Comparison of ENCODE assay signal across 9 cellular contexts in the genomic region with DNA sequence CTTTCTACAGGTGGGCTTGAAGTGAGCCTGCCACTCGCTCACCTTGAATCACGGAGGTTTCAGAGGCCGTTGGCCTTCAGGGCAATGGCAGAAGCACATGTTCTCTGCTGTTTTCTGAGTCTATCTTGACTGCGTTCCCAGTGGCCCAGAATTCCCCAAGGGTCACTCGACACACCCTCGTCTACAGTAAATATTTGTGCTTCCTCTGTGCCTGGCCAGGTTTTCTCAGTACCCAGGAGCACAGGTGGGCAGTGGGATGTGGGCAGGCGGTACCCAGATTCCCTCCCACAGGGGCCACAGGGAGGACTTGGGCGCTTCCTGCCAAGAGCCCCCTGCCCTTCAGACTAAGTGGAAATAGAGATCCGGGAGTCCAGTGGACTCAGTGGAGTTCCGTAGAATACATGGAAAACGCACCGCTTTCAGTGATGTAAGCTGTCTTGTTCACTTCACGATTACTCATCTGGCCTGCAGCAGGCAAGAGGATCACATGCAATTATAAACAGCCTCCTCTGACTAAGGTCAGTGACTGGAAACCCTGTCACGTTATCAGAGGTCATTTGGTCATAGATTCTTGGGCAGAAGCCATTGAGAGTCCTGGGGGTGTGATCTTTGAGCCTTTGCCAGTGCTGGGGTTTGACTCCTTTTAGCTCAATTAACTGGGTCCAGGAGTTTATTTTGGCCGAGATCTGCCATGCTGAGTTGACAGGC.
DNase-seq lines count a peak whose midpoint lies in the region; ATAC-seq, FAIRE-seq and TF ChIP-seq lines count a peak whose summit lies in the region.
"Had no signal": no experiment of that assay in that cellular context is flagged by ENCODE, and none has a peak within 500 bp of the region (broad histone marks: within the 10 kb centered on the region; RNA-seq: fewer than 3 reads in every experiment).

No MANE protein-coding gene starts in this region.

- in situ Hi-C loops in HepG2 (cut with HindIII; ENCODE audit: extremely low pct_ligation_motif_present, low pct_unique_long_range_greater_than_20kb) = no loop called here

- H3K9ac ChIP-seq in HepG2 (ENCODE audit: insufficient read depth, low read depth, low read length) = peak overlapping the region; percentile 76

- H3K4me3 ChIP-seq in AG04449 (ENCODE audit: low read depth, low read length) = peak overlapping the region; percentile 36
- peak overlapping the region; percentile 56 to 96 (median 75) for H3K4me3 ChIP-seq in HepG2 (replicated peaks in 1 of 3; ENCODE audit: insufficient read depth in 1 of 3, low read depth in 2 of 3, low read length in 3 of 3)

- H4K20me1 ChIP-seq in HepG2 (ENCODE audit: insufficient read depth, low read length) = peaks cover 46% of the 10 kb centered on the region

- H3K79me2 ChIP-seq in HepG2 (ENCODE audit: insufficient read depth, low read length) = peaks cover 75% of the 10 kb centered on the region

- no peak overlapping the region for H2AFZ ChIP-seq in HepG2 (ENCODE audit: low read length)

- FAIRE-seq in HepG2 (lab: Jason Lieb, UNC) (peak; percentile 56), urothelium cell line (lab: Jason Lieb, UNC) (no peak)

- TF ChIP-seq CTCF in AG04449 (IDR thresholded peaks at IDR 0.05; ENCODE audit: insufficient read depth, low read length, missing control alignments) = no peak
- TF ChIP-seq CTCF in brain (conservative IDR thresholded peaks at IDR 0.05) = no peak
- no peak for TF ChIP-seq CTCF in HepG2 (CRISPR knock-in tag; IDR thresholded peaks at IDR 0.05)
- TF ChIP-seq CTCF in CD14-positive monocyte (IDR thresholded peaks at IDR 0.05) = no peak

- peak overlapping the region; percentile 67 for H3K27ac ChIP-seq in HepG2 (ENCODE audit: extremely low read length, insufficient read depth, low read length)

- peak overlapping the region in 1 of 5 experiments; percentile 3 for H3K4me3 Mint-ChIP-seq in brain
- H3K4me3 Mint-ChIP-seq in CD14-positive monocyte = peak overlapping the region in 1 of 2 donors; percentile 42
- H3K4me3 Mint-ChIP-seq: activated naive CD8-positive, alpha-beta T cell treated with anti-CD3 and anti-CD28 coated beads, Interleukin-2, amount 10 ng/mL, durations not matched to agents 7 days and 5 days had no signal

- ATAC-seq in HepG2 (peak; percentile 81), GM18870 (IDR thresholded peaks at IDR 0.05; ENCODE audit: unreplicated experiment) (no peak)

- H3K9me3 ChIP-seq in HepG2 (ENCODE audit: low read length) = no peaks in the 10 kb centered on the region

- H3K27me3 ChIP-seq in HepG2 (ENCODE audit: control insufficient read depth in 1 of 2, insufficient read depth in 2 of 2, low read length in 2 of 2) = no peaks in the 10 kb centered on the region

- TF ChIP-seq EP300 in Ishikawa (IDR thresholded peaks at IDR 0.05; ENCODE audit: borderline replicate concordance) (0 out of 2 replicates have a peak, but pooled peaks have one; percentile 16), HepG2 (IDR thresholded peaks at IDR 0.05; ENCODE audit: low read depth in 2 of 2, low read length in 2 of 2) (no peak), HepG2 (CRISPR knock-in tag; IDR thresholded peaks at IDR 0.05; ENCODE audit: borderline replicate concordance) (no peak; the same call in 1 of the 2 replicates)

- H3K4me1 Mint-ChIP-seq in brain (peaks cover 87% of the 10 kb centered on the region), CD14-positive monocyte (peaks cover 45% of the 10 kb centered on the region)
- H3K4me1 Mint-ChIP-seq: activated naive CD8-positive, alpha-beta T cell treated with anti-CD3 and anti-CD28 coated beads, Interleukin-2, amount 10 ng/mL, durations not matched to agents 7 days and 5 days had no signal

- TSS peak; percentile 90 for BruUV-seq in HepG2 (replicated peaks; lab: Mats Ljungman, UMichigan)

- H3K27ac Mint-ChIP-seq in brain = peak overlapping the region in 4 of 5 experiments; percentile 29 to 71 (median 50)
- peak overlapping the region in 1 of 7 donors; percentile 21 for H3K27ac Mint-ChIP-seq in CD14-positive monocyte
- H3K27ac Mint-ChIP-seq: activated naive CD8-positive, alpha-beta T cell treated with anti-CD3 and anti-CD28 coated beads, Interleukin-2, amount 10 ng/mL, durations not matched to agents 7 days and 5 days had no signal

- H3K36me3 ChIP-seq in HepG2 (replicated peaks in 1 of 2; ENCODE audit: control insufficient read depth in 1 of 2, insufficient read depth in 2 of 2, low read length in 2 of 2) = peaks cover 2 to 13% of the 10 kb centered on the region in 2 experiments

- H3K27me3 Mint-ChIP-seq in brain (no peaks in the 10 kb centered on the region), CD14-positive monocyte (ENCODE audit: low read depth in 3 of 3) (peaks cover 40 to 53% (median 51%) of the 10 kb centered on the region in 3 donors)
- H3K27me3 Mint-ChIP-seq: activated naive CD8-positive, alpha-beta T cell treated with anti-CD3 and anti-CD28 coated beads, Interleukin-2, amount 10 ng/mL, durations not matched to agents 7 days and 5 days had no signal

- no peak for TF ChIP-seq RAD21 in Ishikawa (IDR thresholded peaks at IDR 0.05; ENCODE audit: low read depth)
- no peak for TF ChIP-seq RAD21 in HepG2 (CRISPR knock-in tag; IDR thresholded peaks at IDR 0.05)

- intact Hi-C loops in HepG2 (cut with micrococcal nuclease; ENCODE audit: unreplicated experiment) (loop anchor here (2.0 kb wide), 1 partner anchor 91 kb away; no protein-coding TSS in a partner anchor), CD14-positive monocyte (cut with micrococcal nuclease) (loop anchor here (10.0 kb wide), 2 partner anchors 81 to 91 kb away; no protein-coding TSS in a partner anchor)

- H3K36me3 Mint-ChIP-seq in brain (no peaks in the 10 kb centered on the region), CD14-positive monocyte (no peaks in the 10 kb centered on the region)
- H3K36me3 Mint-ChIP-seq: activated naive CD8-positive, alpha-beta T cell treated with anti-CD3 and anti-CD28 coated beads, Interleukin-2, amount 10 ng/mL, durations not matched to agents 7 days and 5 days had no signal

- TF ChIP-seq POLR2A in HepG2 (IDR thresholded peaks at IDR 0.05; ENCODE audit: insufficient read depth in 1 of 2, low read depth in 2 of 2, low read length in 2 of 2) = peak in 1 of 2 experiments; percentile 27; a peak in 1 of 4 replicates

- POLR2A ChIA-PET in AG04449 (lab: Yijun Ruan, JAX) (no interaction called here), HepG2 (lab: Yijun Ruan, JAX) (interaction anchor here (1.0 to 2.0 kb wide), 3 partner anchors 11 to 63 kb away, joined by 3 to 10 read pairs (median 4); no protein-coding TSS in a partner anchor)

- H3K4me1 ChIP-seq in HepG2 (ENCODE audit: insufficient read depth, low read length) = peaks cover 59% of the 10 kb centered on the region

- peak overlapping the region; percentile 77 for H3K4me2 ChIP-seq in HepG2 (ENCODE audit: low read depth, low read length)

- WGBS in HepG2 (ENCODE audit: low lambda C conversion rate) = no CpG with 5 or more reads among the region's 15 CpGs

- peaks cover 0 to 2% (median 0%) of the 10 kb centered on the region in 5 experiments for H3K9me3 Mint-ChIP-seq in brain
- peaks cover 0 to 4% (median 2%) of the 10 kb centered on the region in 7 donors for H3K9me3 Mint-ChIP-seq in CD14-positive monocyte
- H3K9me3 Mint-ChIP-seq: activated naive CD8-positive, alpha-beta T cell treated with anti-CD3 and anti-CD28 coated beads, Interleukin-2, amount 10 ng/mL, durations not matched to agents 7 days and 5 days had no signal

- DNase-seq in AG04449 (ENCODE audit: low read depth, low spot score) (no peak), HepG2 (ENCODE audit: low spot score) (peak; percentile 81), urothelium cell line (ENCODE audit: low spot score) (peak; percentile 42), CD14-positive monocyte (ENCODE audit: low spot score) (no peak), Kasumi-1 (lab: John Stamatoyannopoulos, UW) (no peak)
- DNase-seq: activated naive CD8-positive, alpha-beta T cell treated with anti-CD3 and anti-CD28 coated beads, Interleukin-2, amount 10 ng/mL, durations not matched to agents 7 days and 5 days had no signal

- CTCF ChIA-PET in AG04449 (lab: Yijun Ruan, JAX) (interaction anchor here (1.4 to 1.8 kb wide), 2 partner anchors 17 to 43 kb away, joined by 3 to 6 read pairs; no protein-coding TSS in a partner anchor), HepG2 (lab: Yijun Ruan, JAX; ENCODE audit: low intra/inter-chr PET ratio, low total read pairs) (no interaction called here)

TF ChIP-seq in Ishikawa, 13 proteins besides CTCF, POLR2A, EP300 and RAD21 (continues in another document):
- no peak for TF ChIP-seq TAF1 (IDR thresholded peaks at IDR 0.05; ENCODE audit: low read depth)
- TF ChIP-seq FOXM1 (IDR thresholded peaks at IDR 0.05; ENCODE audit: borderline replicate concordance, low read depth) = no peak

TF ChIP-seq in HepG2, 621 proteins besides CTCF, POLR2A, EP300 and RAD21 (continues in another document):
- TF ChIP-seq, protein P1, sequence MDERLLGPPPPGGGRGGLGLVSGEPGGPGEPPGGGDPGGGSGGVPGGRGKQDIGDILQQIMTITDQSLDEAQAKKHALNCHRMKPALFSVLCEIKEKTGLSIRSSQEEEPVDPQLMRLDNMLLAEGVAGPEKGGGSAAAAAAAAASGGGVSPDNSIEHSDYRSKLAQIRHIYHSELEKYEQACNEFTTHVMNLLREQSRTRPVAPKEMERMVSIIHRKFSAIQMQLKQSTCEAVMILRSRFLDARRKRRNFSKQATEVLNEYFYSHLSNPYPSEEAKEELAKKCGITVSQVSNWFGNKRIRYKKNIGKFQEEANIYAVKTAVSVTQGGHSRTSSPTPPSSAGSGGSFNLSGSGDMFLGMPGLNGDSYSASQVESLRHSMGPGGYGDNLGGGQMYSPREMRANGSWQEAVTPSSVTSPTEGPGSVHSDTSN (CRISPR knock-in tag; IDR thresholded peaks at IDR 0.05) = no peak
- TF ChIP-seq PHF21A (CRISPR knock-in tag; IDR thresholded peaks at IDR 0.05) = peak; percentile 59
- TF ChIP-seq ZNF841 (CRISPR knock-in tag; IDR thresholded peaks at IDR 0.05; ENCODE audit: borderline replicate concordance) = 0 out of 2 replicates have a peak, but pooled peaks have one; percentile 52
- peak; percentile 52; the same call in 1 of the 2 replicates for TF ChIP-seq ZBTB20 (CRISPR knock-in tag; IDR thresholded peaks at IDR 0.05; ENCODE audit: borderline replicate concordance, low read depth)
- TF ChIP-seq ERF (CRISPR knock-in tag; IDR thresholded peaks at IDR 0.05) = 0 out of 2 replicates have a peak, but pooled peaks have one; percentile 20
- TF ChIP-seq ARHGAP35 (CRISPR knock-in tag; IDR thresholded peaks at IDR 0.05; ENCODE audit: borderline replicate concordance) = no peak
- TF ChIP-seq CREB1 (IDR thresholded peaks at IDR 0.05) = no peak
- TF ChIP-seq CREB1 (CRISPR knock-in tag; IDR thresholded peaks at IDR 0.05) = 0 out of 2 replicates have a peak, but pooled peaks have one; percentile 39
- peak; percentile 51; the same call in 1 of the 2 replicates for TF ChIP-seq SALL1 (CRISPR knock-in tag; IDR thresholded peaks at IDR 0.05)
- 0 out of 2 replicates have a peak, but pooled peaks have one; percentile 37 for TF ChIP-seq ZMYM4 (CRISPR knock-in tag; IDR thresholded peaks at IDR 0.05)
- TF ChIP-seq NR2C2 (CRISPR knock-in tag; IDR thresholded peaks at IDR 0.05; ENCODE audit: borderline replicate concordance) = peak; percentile 36
- TF ChIP-seq FOSL2 (CRISPR knock-in tag; IDR thresholded peaks at IDR 0.05) = peak; percentile 86
- no peak for TF ChIP-seq NKX3-1 (CRISPR knock-in tag; IDR thresholded peaks at IDR 0.05)
- peak; percentile 20; the same call in 1 of the 2 replicates for TF ChIP-seq HOXA3 (CRISPR knock-in tag; IDR thresholded peaks at IDR 0.05)

Comparison
In these comparisons a context has a peak if more than half of its experiments do, and no peak if none do; other contexts are left out.
1. DNase-seq: peak in HepG2 (single experiment) and urothelium cell line (single experiment); none in AG04449 (single experiment), CD14-positive monocyte (single experiment) and Kasumi-1 (0 of 2).